In genomic region chr11:72042059-72042425, GRCh38 we compare ENCODE assay signal across 9 cellular contexts. TPM values are rescaled to one million over a fixed set of nuclear protein-coding genes. Genes with fewer than 3 reads are reported as not detected.
DNase-seq lines count a peak whose midpoint lies in the region; ATAC-seq and TF ChIP-seq lines count a peak whose summit lies in the region.
"Had no signal": no experiment of that assay in that cellular context is flagged by ENCODE, and none has a peak within 500 bp of the region (broad histone marks: within the 10 kb centered on the region; RNA-seq: fewer than 3 reads in every experiment).

No MANE protein-coding gene starts in this region.

- in situ Hi-C loops in ACHN (cut with HindIII; ENCODE audit: low pct_ligation_motif_present, low pct_unique_long_range_greater_than_20kb, low sequenced_read_pairs) = no loop called here

- DNase-seq in HCT116 (ENCODE audit: low read depth, low spot score) (no peak), kidney epithelial cell (ENCODE audit: low read depth) (no peak), suprapubic skin (ENCODE audit: low spot score in 2 of 2) (no peak), ACHN (no peak), chondrocyte (ENCODE audit: low spot score) (no peak), NCI-H1417 treated with DMSO at 0.1 percent for 48 hours (lab: John Stamatoyannopoulos, UW) (no peak)
- DNase-seq: cortex of kidney had no signal

- H3K4me1 ChIP-seq in HCT116 (ENCODE audit: control insufficient read depth in 1 of 2, insufficient read depth in 2 of 2, low read length in 2 of 2) = peaks cover 24 to 53% of the 10 kb centered on the region in 2 experiments
- peaks cover 47% of the 10 kb centered on the region for H3K4me1 ChIP-seq in suprapubic skin

- peak overlapping the region; percentile 63 for H3K9ac ChIP-seq in HCT116 (ENCODE audit: low read length)

- no peaks in the 10 kb centered on the region for H4K20me1 ChIP-seq in HCT116 (ENCODE audit: insufficient read depth)

- H3K27me3 ChIP-seq in HCT116 (ENCODE audit: insufficient read depth, low read length) = no peaks in the 10 kb centered on the region
- no peaks in the 10 kb centered on the region for H3K27me3 ChIP-seq in kidney epithelial cell (ENCODE audit: control insufficient read depth, insufficient read depth, low read length)
- no peaks in the 10 kb centered on the region for H3K27me3 ChIP-seq in suprapubic skin

- H3K36me3 ChIP-seq in HCT116 (ENCODE audit: control insufficient read depth in 1 of 2, insufficient read depth in 2 of 2, low read length in 2 of 2) (no peaks in the 10 kb centered on the region), kidney epithelial cell (ENCODE audit: control insufficient read depth, insufficient read depth, low read length) (no peaks in the 10 kb centered on the region), suprapubic skin (peaks cover 6% of the 10 kb centered on the region)

- TF ChIP-seq RAD21 in HCT116 (IDR thresholded peaks at IDR 0.05; ENCODE audit: low read depth) = no peak

- TF ChIP-seq POLR2A in HCT116 (IDR thresholded peaks at IDR 0.05; ENCODE audit: borderline replicate concordance, extremely low read depth, insufficient read depth, insufficient read length) (no peak), suprapubic skin (IDR thresholded peaks at IDR 0.05) (no peak)

- TSS peak; percentile 62 for BruUV-seq in HCT116 (replicated peaks; lab: Mats Ljungman, UMichigan)

- intact Hi-C loops in HCT116 (cut with micrococcal nuclease) = loop anchor here (5.0 kb wide), 1 partner anchor 35 kb away; no protein-coding TSS in a partner anchor

- H3K9me2 ChIP-seq in HCT116 (ENCODE audit: insufficient read depth) = no peaks in the 10 kb centered on the region

- no peaks in the 10 kb centered on the region for H3K27me3 Mint-ChIP-seq in chondrocyte (ENCODE audit: low read depth)

- WGBS in adipose tissue, 3 donors = 1 to 8% (median 7%) methylated on average over 5 of the region's 5 CpGs
- 15% methylated on average over 2 of the region's 5 CpGs for whole genome bisulfite sequencing in suprapubic skin

- no peak overlapping the region for H2AFZ ChIP-seq in HCT116 (ENCODE audit: low read depth, low read length, poor library complexity, severe bottlenecking)

- peaks cover 89% of the 10 kb centered on the region for H3K79me2 ChIP-seq in HCT116 (ENCODE audit: insufficient read depth, low read length)

- H3K4me2 ChIP-seq in HCT116 (ENCODE audit: low read length) = peak overlapping the region; percentile 81

- no peak for TF ChIP-seq EP300 in suprapubic skin (IDR thresholded peaks at IDR 0.05)

- H3K27ac Mint-ChIP-seq in chondrocyte (ENCODE audit: unreplicated experiment) = no peak overlapping the region

- POLR2A ChIA-PET in HCT116 (lab: Charles Lee) = interaction anchor here (1.4 kb wide), 1 partner anchor 13 kb away, joined by 3 read pairs; no protein-coding TSS in a partner anchor

- no peaks in the 10 kb centered on the region for H3K9me3 ChIP-seq in HCT116 (ENCODE audit: control insufficient read depth in 1 of 2, insufficient read depth in 1 of 2, low read depth in 1 of 2, low read length in 2 of 2)
- H3K9me3 ChIP-seq in suprapubic skin = no peaks in the 10 kb centered on the region

- ATAC-seq in HCT116 = no peak
- no peak for ATAC-seq in HG03520 (IDR thresholded peaks at IDR 0.05; ENCODE audit: unreplicated experiment)

- H3K36me3 Mint-ChIP-seq in chondrocyte (ENCODE audit: low read depth) = no peaks in the 10 kb centered on the region

- H3K27ac ChIP-seq in HCT116 (ENCODE audit: low read depth, low read length) (peak overlapping the region; percentile 83), adipose tissue (ENCODE audit: low read depth, low read length) (peak overlapping the region; percentile 70), suprapubic skin (peak overlapping the region; percentile 95)

- H3K4me3 ChIP-seq in HCT116 (replicated peaks in 1 of 2; ENCODE audit: low read depth in 1 of 2, low read length in 2 of 2) (peak overlapping the region; percentile 57 to 63), kidney epithelial cell (ENCODE audit: low read depth, low read length) (peak overlapping the region; percentile 55), suprapubic skin (peak overlapping the region; percentile 53)

- no peak for TF ChIP-seq CTCF in HCT116 (IDR thresholded peaks at IDR 0.05 in 2 of 3, conservative IDR thresholded peaks at IDR 0.05 in 1 of 3; ENCODE audit: borderline replicate concordance in 1 of 3, insufficient read depth in 1 of 3, low read depth in 2 of 3, low read length in 2 of 3)
- TF ChIP-seq CTCF in kidney epithelial cell (IDR thresholded peaks at IDR 0.05; ENCODE audit: insufficient read depth, low read length, poor library complexity, severe bottlenecking) = no peak
- TF ChIP-seq CTCF in suprapubic skin (IDR thresholded peaks at IDR 0.05) = no peak
- TF ChIP-seq CTCF in chondrocyte (IDR thresholded peaks at IDR 0.05) = no peak

- RAD21 ChIA-PET in HCT116 (lab: Charles Lee; ENCODE audit: low non-redundant PET in 1 of 2, low total read pairs in 2 of 2, uncharacterized antibody in 2 of 2, unreplicated experiment in 2 of 2) = no interaction called here

- H3K4me3 Mint-ChIP-seq in chondrocyte (ENCODE audit: unreplicated experiment) = no peak overlapping the region

- no peaks in the 10 kb centered on the region for H3K9me3 Mint-ChIP-seq in chondrocyte (ENCODE audit: low read depth)

- CTCF ChIA-PET in HCT116 (lab: Charles Lee) = no interaction called here

- H3K4me1 Mint-ChIP-seq in chondrocyte (ENCODE audit: low read depth) = peaks cover 22% of the 10 kb centered on the region

TF ChIP-seq in HCT116, 20 proteins besides CTCF, POLR2A, EP300 and RAD21:
- TF ChIP-seq, protein P1, sequence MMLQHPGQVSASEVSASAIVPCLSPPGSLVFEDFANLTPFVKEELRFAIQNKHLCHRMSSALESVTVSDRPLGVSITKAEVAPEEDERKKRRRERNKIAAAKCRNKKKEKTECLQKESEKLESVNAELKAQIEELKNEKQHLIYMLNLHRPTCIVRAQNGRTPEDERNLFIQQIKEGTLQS (IDR thresholded peaks at IDR 0.05) = no peak
- TF ChIP-seq CEBPB (IDR thresholded peaks at IDR 0.05; ENCODE audit: low read depth) (no peak), EZH2 (IDR thresholded peaks at IDR 0.05) (no peak), EGR1 (IDR thresholded peaks at IDR 0.05; ENCODE audit: low read depth) (no peak)
TF ChIP-seq in HCT116: peak in this region for 0.

RNA-seq across cellular contexts. Expression of gene NUMA1, which starts 38.3 kb away (rescaled TPM):
- total RNA-seq in HCT116 (2021; ENCODE audit: unreplicated experiment) (133 TPM), kidney epithelial cell (144 and 157 TPM in 2 replicates), suprapubic skin (100 to 1,000 TPM; 296 to 845 (median 452) TPM), chondrocyte (112 to 133 TPM (median 119 TPM) in 3 replicates)
- 143 and 145 TPM in 2 replicates for polyA plus RNA-seq in HCT116 (2012)
- polyA plus RNA-seq in adipose tissue = 100 to 1,000 TPM in 1 of 3 donors, 10 to 100 TPM in 2; 79.0 to 132 (median 90.3) TPM

RNA-seq across cellular contexts. Expression of gene LRRC51, which starts 38.6 kb away (rescaled TPM):
- total RNA-seq in HCT116 (2021; ENCODE audit: unreplicated experiment) (10.8 TPM), kidney epithelial cell (5.7 and 7.3 TPM in 2 replicates), suprapubic skin (1 to 10 TPM; 3.7 to 9.9 (median 6.6) TPM), chondrocyte (5.0 to 11.0 TPM (median 6.0 TPM) in 3 replicates)
- 16.3 and 16.9 TPM in 2 replicates for polyA plus RNA-seq in HCT116 (2012)
- polyA plus RNA-seq in adipose tissue = 1 to 10 TPM; 4.3 to 6.9 (median 6.0) TPM

RNA-seq across cellular contexts. Expression of gene IL18BP, which starts 43.3 kb away (rescaled TPM):
- total RNA-seq in HCT116 (2021; ENCODE audit: unreplicated experiment) (9.8 TPM), kidney epithelial cell (2.9 and 6.4 TPM in 2 replicates), suprapubic skin (10 to 100 TPM in 1 of 4 donors, 1 to 10 TPM in 3; 2.9 to 18.6 (median 7.2) TPM), chondrocyte (9.6 to 16.2 TPM (median 11.4 TPM) in 3 replicates)
- 6.2 and 6.5 TPM in 2 replicates for polyA plus RNA-seq in HCT116 (2012)
- 10 to 100 TPM in 1 of 3 donors, 1 to 10 TPM in 2; 3.0 to 14.1 (median 4.7) TPM for polyA plus RNA-seq in adipose tissue
